Comparison of ENCODE assay signal across 17 cellular contexts in genomic region chr16:88119881-88120280, GRCh38.
DNase-seq lines count a peak whose midpoint lies in the region; FAIRE-seq and TF ChIP-seq lines count a peak whose summit lies in the region.
"Had no signal": no experiment of that assay in that cellular context is flagged by ENCODE, and none has a peak within 500 bp of the region (broad histone marks: within the 10 kb centered on the region; RNA-seq: fewer than 3 reads in every experiment).

No MANE protein-coding gene starts in this region.

- no peak for DNase-seq in CD14-positive monocyte (ENCODE audit: low spot score)
- no peak for DNase-seq in esophagus muscularis mucosa (ENCODE audit: extremely low spot score)
- DNase-seq in posterior vena cava (ENCODE audit: low spot score), result peak; percentile 76
- DNase-seq in GOT3 (lab: John Stamatoyannopoulos, UW), result no peak
- no peak for DNase-seq in BE2C
- DNase-seq in HTR-8/SVneo (ENCODE audit: insufficient read length, low spot score), result no peak
- DNase-seq: C1 segment of cervical spinal cord, COR-L47, EL, H7, MV-4-11, NCI-H1417, NCI-H187 treated with DMSO at 0.1 percent for 48 hours, NCI-H446, NCI-H748 treated with DMSO at 0.1 percent for 48 hours had no signal

- 81% methylated on average over 3 of the region's 17 CpGs for WGBS in esophagus muscularis mucosa

- TF ChIP-seq POLR2A in esophagus muscularis mucosa (IDR thresholded peaks at IDR 0.05; ENCODE audit: low read depth), result no peak

- H3K36me3 ChIP-seq in HUES48 (ENCODE audit: control insufficient read depth, insufficient read depth, low read length) (no peaks in the 10 kb centered on the region), esophagus muscularis mucosa (no peaks in the 10 kb centered on the region), BE2C (no peaks in the 10 kb centered on the region)

- peaks cover 0 to 6% (median 2%) of the 10 kb centered on the region in 3 donors for H3K27me3 Mint-ChIP-seq in CD14-positive monocyte (ENCODE audit: low read depth in 3 of 3)

- peaks cover 24% of the 10 kb centered on the region for H3K4me1 Mint-ChIP-seq in CD14-positive monocyte

- H3K27me3 ChIP-seq in HUES48 (ENCODE audit: control insufficient read depth, insufficient read depth, low read length), result no peaks in the 10 kb centered on the region
- H3K27me3 ChIP-seq in esophagus muscularis mucosa, result peaks cover 0 to 37% (median 0%) of the 10 kb centered on the region in 4 donors
- H3K27me3 ChIP-seq in BE2C, result no peaks in the 10 kb centered on the region

- TF ChIP-seq EP300 in esophagus muscularis mucosa (IDR thresholded peaks at IDR 0.05), result no peak

- H3K27ac ChIP-seq in HUES48 (ENCODE audit: low read depth, low read length), result peak overlapping the region; percentile 95
- H3K27ac ChIP-seq in esophagus muscularis mucosa (replicated peaks in 1 of 4), result peak overlapping the region in 3 of 4 donors; percentile 31 to 69 (median 43)
- H3K27ac ChIP-seq: SK-N-MC had no signal

- H3K36me3 Mint-ChIP-seq in CD14-positive monocyte, result no peaks in the 10 kb centered on the region

- no peaks in the 10 kb centered on the region for H3K9me3 ChIP-seq in HUES48 (ENCODE audit: control insufficient read depth, insufficient read depth, low read length)
- no peaks in the 10 kb centered on the region for H3K9me3 ChIP-seq in esophagus muscularis mucosa
- H3K9me3 ChIP-seq in BE2C, result no peaks in the 10 kb centered on the region

- H3K27ac Mint-ChIP-seq in CD14-positive monocyte, result peak overlapping the region in 4 of 7 donors; percentile 93 to 96 (median 94)

- no peak overlapping the region for H3K4me3 Mint-ChIP-seq in CD14-positive monocyte

- no peak for FAIRE-seq in HTR-8/SVneo (lab: Jason Lieb, UNC)

- no peak overlapping the region for H3K4me3 ChIP-seq in HUES48 (ENCODE audit: low read depth, low read length)
- no peak overlapping the region for H3K4me3 ChIP-seq in esophagus muscularis mucosa
- no peak overlapping the region for H3K4me3 ChIP-seq in BE2C (ENCODE audit: low read depth, low read length)
- H3K4me3 ChIP-seq: SK-N-MC had no signal

- intact Hi-C loops in CD14-positive monocyte (cut with micrococcal nuclease) (no loop called here), esophagus muscularis mucosa (cut with DNase I) (no loop called here), posterior vena cava (cut with DNase I) (no loop called here)

- H3K9me3 Mint-ChIP-seq in CD14-positive monocyte, result peaks cover 0 to 6% (median 3%) of the 10 kb centered on the region in 7 donors

- TF ChIP-seq CTCF in CD14-positive monocyte (IDR thresholded peaks at IDR 0.05) (no peak), esophagus muscularis mucosa (IDR thresholded peaks at IDR 0.05) (no peak), BE2C (IDR thresholded peaks at IDR 0.05; ENCODE audit: low read depth, low read length) (no peak)

- H3K4me1 ChIP-seq in HUES48 (ENCODE audit: control insufficient read depth, insufficient read depth, low read length) (peaks cover 10% of the 10 kb centered on the region; the same call in 1 of the 2 replicates), esophagus muscularis mucosa (peaks cover 0 to 12% (median 2%) of the 10 kb centered on the region in 4 donors), BE2C (no peaks in the 10 kb centered on the region)

- no peak overlapping the region for H3K9ac ChIP-seq in HUES48 (ENCODE audit: low read depth, low read length)
